In genomic region chr18:78790960-78791359, GRCh38 we compare ENCODE assay signal across 24 cellular contexts.
"Had no signal": no experiment of that assay in that cellular context is flagged by ENCODE, and none has a peak within 500 bp of the region (broad histone marks: within the 10 kb centered on the region; RNA-seq: fewer than 3 reads in every experiment).

No MANE protein-coding gene starts in this region.

- H3K36me3 Mint-ChIP-seq: mesothelial cell of epicardium; naive thymus-derived CD4-positive, alpha-beta T cell had no signal

- H3K4me3 Mint-ChIP-seq: dendritic cell treated with granulocyte-macrophage colony-stimulating factor and Interleukin-4, amounts not matched to agents 40 ng/mL and 50 ng/mL, for 4 days; endodermal cell; mesothelial cell of epicardium; naive thymus-derived CD4-positive, alpha-beta T cell; nephron; stimulated activated naive CD8-positive, alpha-beta T cell treated with anti-CD3 and anti-CD28 coated beads, Interleukin-15, amount 100 ng/mL, for 72 hours had no signal

- H3K79me2 ChIP-seq: hepatocyte had no signal

- H3K9me3 Mint-ChIP-seq: dendritic cell treated with granulocyte-macrophage colony-stimulating factor and Interleukin-4, amounts not matched to agents 40 ng/mL and 50 ng/mL, for 4 days; endodermal cell; mesothelial cell of epicardium; naive thymus-derived CD4-positive, alpha-beta T cell; nephron; stimulated activated naive CD8-positive, alpha-beta T cell treated with anti-CD3 and anti-CD28 coated beads, Interleukin-15, amount 100 ng/mL, for 72 hours had no signal

- H3K4me3 ChIP-seq: colonic mucosa, esophagus muscularis mucosa, gastroesophageal sphincter, heart left ventricle, hepatocyte, psoas muscle, skin epidermis, suprapubic skin, transverse colon, vagina had no signal

- H3K36me3 ChIP-seq: colonic mucosa, esophagus muscularis mucosa, gastroesophageal sphincter, heart left ventricle, suprapubic skin, transverse colon, vagina had no signal

- H3K9me3 ChIP-seq: colonic mucosa, esophagus muscularis mucosa, gastroesophageal sphincter, heart left ventricle, psoas muscle, suprapubic skin, transverse colon, vagina had no signal

- H2AFZ ChIP-seq: hepatocyte had no signal

- H3K4me2 ChIP-seq: hepatocyte had no signal

- DNase-seq: colonic mucosa; effector CD8-positive, alpha-beta T cell; endodermal cell; foreskin keratinocyte; kidney; mesenchymal stem cell; naive thymus-derived CD4-positive, alpha-beta T cell; nucleus accumbens; psoas muscle; stimulated activated CD4-positive, alpha-beta T cell treated with anti-CD3 and anti-CD28 coated beads, Interleukin-15, amount 100 ng/mL, for 24 hours; stimulated activated CD4-positive, alpha-beta T cell treated with anti-CD3 and anti-CD28 coated beads, Interleukin-2, amount 100 ng/mL, for 48 hours; stimulated activated naive CD4-positive, alpha-beta T cell; stimulated activated naive CD8-positive, alpha-beta T cell treated with anti-CD3 and anti-CD28 coated beads, Interleukin-15, amount 100 ng/mL, for 72 hours; transverse colon had no signal

- H3K27me3 ChIP-seq: colonic mucosa, foreskin keratinocyte, hepatocyte, transverse colon, vagina had no signal

- H3K27ac Mint-ChIP-seq: dendritic cell treated with granulocyte-macrophage colony-stimulating factor and Interleukin-4, amounts not matched to agents 40 ng/mL and 50 ng/mL, for 4 days; endodermal cell; mesothelial cell of epicardium; naive thymus-derived CD4-positive, alpha-beta T cell; nephron had no signal

- H3K4me1 Mint-ChIP-seq: endodermal cell; mesothelial cell of epicardium; naive thymus-derived CD4-positive, alpha-beta T cell; nephron; stimulated activated naive CD8-positive, alpha-beta T cell treated with anti-CD3 and anti-CD28 coated beads, Interleukin-15, amount 100 ng/mL, for 72 hours had no signal

- H3K27me3 Mint-ChIP-seq: dendritic cell treated with granulocyte-macrophage colony-stimulating factor and Interleukin-4, amounts not matched to agents 40 ng/mL and 50 ng/mL, for 4 days had no signal

- H3K4me1 ChIP-seq: colonic mucosa, esophagus muscularis mucosa, foreskin keratinocyte, gastroesophageal sphincter, heart left ventricle, psoas muscle, suprapubic skin, transverse colon, vagina had no signal

- H3K27ac ChIP-seq: colonic mucosa, esophagus muscularis mucosa, foreskin keratinocyte, gastroesophageal sphincter, heart left ventricle, hepatocyte, psoas muscle, skin epidermis, suprapubic skin, transverse colon, vagina had no signal
